ENCODE assay signal across 8 cellular contexts in genomic region chr21:42524341-42525227, GRCh38. TPM values are rescaled to one million over a fixed set of nuclear protein-coding genes. Genes with fewer than 3 reads are reported as not detected.
A peak's percentile ranks its signal among the peaks of the same experiment; 100 is the strongest.
DNase-seq lines count a peak whose midpoint lies in the region; ATAC-seq and TF ChIP-seq lines count a peak whose summit lies in the region.

No MANE protein-coding gene starts in this region.

- peaks cover 17 to 26% (median 24%) of the 10 kb centered on the region in 3 donors for H3K36me3 Mint-ChIP-seq in immature natural killer cell
- H3K36me3 Mint-ChIP-seq in stimulated activated naive B cell treated with anti-CD40 and anti-IgM and Interleukin-4, amounts not matched to agents 10 μg/mL and 1 μg/mL and 100 μg/mL, for 72 hours, result peaks cover 41 to 76% of the 10 kb centered on the region in 2 donors

- H3K27ac ChIP-seq in PC-9, result no peak overlapping the region

- peak overlapping the region; percentile 80 to 87 (median 86) for H3K27ac Mint-ChIP-seq in immature natural killer cell
- H3K27ac Mint-ChIP-seq in stimulated activated naive B cell treated with anti-CD40 and anti-IgM and Interleukin-4, amounts not matched to agents 10 μg/mL and 1 μg/mL and 100 μg/mL, for 72 hours, result peak overlapping the region; percentile 99

- intact Hi-C loops in PC-9 (cut with micrococcal nuclease; ENCODE audit: unreplicated experiment), result no loop called here

- BruUV-seq in PC-9 (replicated peaks; lab: Mats Ljungman, UMichigan), result no TSS peak

- no peak overlapping the region for H2AFZ ChIP-seq in PC-9

- TF ChIP-seq CTCF in astrocyte of the cerebellum (IDR thresholded peaks at IDR 0.05; ENCODE audit: low read depth, low read length, missing control alignments) (no peak), PC-9 (conservative IDR thresholded peaks at IDR 0.05) (no peak)

- no peaks in the 10 kb centered on the region for H3K27me3 ChIP-seq in PC-9 (ENCODE audit: insufficient read depth, low read depth)

- H3K4me1 Mint-ChIP-seq in immature natural killer cell, result peaks cover 46 to 47% of the 10 kb centered on the region in 2 donors
- H3K4me1 Mint-ChIP-seq in stimulated activated naive B cell treated with anti-CD40 and anti-IgM and Interleukin-4, amounts not matched to agents 10 μg/mL and 1 μg/mL and 100 μg/mL, for 72 hours, result peaks cover 54 to 84% of the 10 kb centered on the region in 2 donors

- CTCF ChIA-PET in PC-9 (lab: Charles Lee), result no interaction called here

- peaks cover 4 to 7% (median 4%) of the 10 kb centered on the region in 3 donors for H3K27me3 Mint-ChIP-seq in immature natural killer cell (ENCODE audit: low read depth in 3 of 3)
- H3K27me3 Mint-ChIP-seq in stimulated activated naive B cell treated with anti-CD40 and anti-IgM and Interleukin-4, amounts not matched to agents 10 μg/mL and 1 μg/mL and 100 μg/mL, for 72 hours, result no peaks in the 10 kb centered on the region

- H3K9me3 Mint-ChIP-seq in immature natural killer cell, result no peaks in the 10 kb centered on the region
- H3K9me3 Mint-ChIP-seq in stimulated activated naive B cell treated with anti-CD40 and anti-IgM and Interleukin-4, amounts not matched to agents 10 μg/mL and 1 μg/mL and 100 μg/mL, for 72 hours, result no peaks in the 10 kb centered on the region

- peak; percentile 60 for DNase-seq in AG20443 (ENCODE audit: low spot score)
- peak; percentile 99 for DNase-seq in NCI-H2107 treated with DMSO at 0.1 percent for 48 hours (lab: John Stamatoyannopoulos, UW; ENCODE audit: unreplicated experiment)
- DNase-seq in astrocyte of the cerebellum (ENCODE audit: low read depth), result peak; percentile 92
- peak; percentile 68 to 75 (median 69) for DNase-seq in immature natural killer cell
- DNase-seq in stimulated activated naive B cell treated with anti-CD40 and anti-IgM and Interleukin-4, amounts not matched to agents 10 μg/mL and 1 μg/mL and 100 μg/mL, for 72 hours, result peak; percentile 90
- no peak for DNase-seq in PC-9

- H3K36me3 ChIP-seq in PC-9 (ENCODE audit: low read depth), result peaks cover 6% of the 10 kb centered on the region

- peaks cover 71% of the 10 kb centered on the region for H3K79me2 ChIP-seq in PC-9 (ENCODE audit: low read depth)

- in situ Hi-C loops in astrocyte of the cerebellum (cut with HindIII; ENCODE audit: low sequenced_read_pairs), result no loop called here

- H4K20me1 ChIP-seq in PC-9 (ENCODE audit: insufficient read depth), result no peaks in the 10 kb centered on the region

- ATAC-seq in GM18519 (IDR thresholded peaks at IDR 0.05; ENCODE audit: low FRiP score, unreplicated experiment), result peak; percentile 65
- ATAC-seq in HG02973 (IDR thresholded peaks at IDR 0.05; ENCODE audit: unreplicated experiment), result peak; percentile 61
- ATAC-seq in stimulated activated naive B cell treated with anti-CD40 and anti-IgM and Interleukin-4, amounts not matched to agents 10 μg/mL and 1 μg/mL and 100 μg/mL, for 72 hours (replicated peaks), result peak; percentile 90 to 93

- H3K9me3 ChIP-seq in PC-9 (ENCODE audit: insufficient read depth, low read depth), result no peaks in the 10 kb centered on the region

- no peaks in the 10 kb centered on the region for H3F3A ChIP-seq in PC-9 (ENCODE audit: insufficient read depth, low read depth)

- H3K9me2 ChIP-seq in PC-9 (ENCODE audit: insufficient read depth), result no peaks in the 10 kb centered on the region

- no peaks in the 10 kb centered on the region; the same call in 1 of the 2 replicates for H3K4me1 ChIP-seq in PC-9 (replicated peaks; ENCODE audit: insufficient read depth)

- H3K4me3 Mint-ChIP-seq in immature natural killer cell, result peak overlapping the region in 4 of 5 donors; percentile 72 to 78 (median 77)
- H3K4me3 Mint-ChIP-seq in stimulated activated naive B cell treated with anti-CD40 and anti-IgM and Interleukin-4, amounts not matched to agents 10 μg/mL and 1 μg/mL and 100 μg/mL, for 72 hours, result peak overlapping the region; percentile 79 to 83

- H3K4me2 ChIP-seq in PC-9, result no peak overlapping the region

- peak overlapping the region; percentile 11 for H3K4me3 ChIP-seq in astrocyte of the cerebellum (ENCODE audit: low read depth, low read length)
- H3K4me3 ChIP-seq in PC-9, result no peak overlapping the region

- POLR2A ChIA-PET in PC-9 (lab: Charles Lee; ENCODE audit: unreplicated experiment), result no interaction called here

RNA-seq across cellular contexts. Expression of gene SLC37A1, which starts 10.9 kb away (rescaled TPM):
- 1 to 10 TPM in 2 of 3 donors, under 1 TPM in 1; 0.09 to 6.3 (median 3.0) TPM for polyA plus RNA-seq in immature natural killer cell
- 23.5 and 26.7 TPM in 2 replicates for total RNA-seq in PC-9 (2021)

RNA-seq across cellular contexts. Expression of gene RSPH1, which starts 28.6 kb away (rescaled TPM):
- polyA plus RNA-seq in immature natural killer cell, result under 1 TPM in 1 of 3 donors, not detected in 2; 0.37 TPM
- 4.3 and 8.0 TPM in 2 replicates for total RNA-seq in PC-9 (2021)

Comparison
In these comparisons a context has a peak if more than half of its experiments do, and no peak if none do; other contexts are left out.
1. DNase-seq: peak in AG20443 (single experiment), NCI-H2107 treated with DMSO at 0.1 percent for 48 hours (single experiment), astrocyte of the cerebellum (single experiment), immature natural killer cell (3 of 3) and stimulated activated naive B cell treated with anti-CD40 and anti-IgM and Interleukin-4, amounts not matched to agents 10 μg/mL and 1 μg/mL and 100 μg/mL, for 72 hours (single experiment); none in PC-9 (0 of 2).
2. Peak in every context shown above with its lines, with median percentiles within 50 percentile points of each other: ATAC-seq.